Comparison of ENCODE assay signal across 8 cellular contexts in genomic region chr15:59657635-59658125, GRCh38. TPM values are rescaled to one million over a fixed set of nuclear protein-coding genes. Genes with fewer than 3 reads are reported as not detected.
DNase-seq lines count a peak whose midpoint lies in the region; ATAC-seq, FAIRE-seq and TF ChIP-seq lines count a peak whose summit lies in the region.

No MANE protein-coding gene starts in this region.

- H3K9me1 ChIP-seq in K562 (ENCODE audit: control insufficient read depth, insufficient read depth, low read length), result no peaks in the 10 kb centered on the region

- H3K36me3 ChIP-seq in K562 (ENCODE audit: control insufficient read depth, insufficient read depth, low read length), result peaks cover 59% of the 10 kb centered on the region
- peaks cover 68% of the 10 kb centered on the region for H3K36me3 ChIP-seq in mesodermal cell (ENCODE audit: control insufficient read depth, insufficient read depth, low read length)

- 0 out of 2 replicates have a peak, but pooled peaks cover 3% of the 10 kb centered on the region for H4K20me1 ChIP-seq in K562 (replicated peaks; ENCODE audit: control insufficient read depth, insufficient read depth, low read length)

- in situ Hi-C loops in K562 (cut with MboI), result no loop called here

- TF ChIP-seq POLR2A in K562 (conservative IDR thresholded peaks at IDR 0.05), result no peak

- BruUV-seq in K562 (replicated peaks; lab: Mats Ljungman, UMichigan), result no TSS peak

- no peak for TF ChIP-seq EP300 in K562 (IDR thresholded peaks at IDR 0.05; ENCODE audit: low read length)

- FAIRE-seq in K562 (lab: Jason Lieb, UNC), result no peak

- H3K27ac ChIP-seq in K562 (ENCODE audit: extremely low read depth, low read depth, low read length), result peak overlapping the region; percentile 49; the same call in 2 of the 3 replicates
- H3K27ac ChIP-seq in mesodermal cell (ENCODE audit: low read depth, low read length, severe bottlenecking), result no peak overlapping the region

- ATAC-seq in HG03045 (IDR thresholded peaks at IDR 0.05; ENCODE audit: unreplicated experiment) (peak; percentile 2), K562 (peak; percentile 2; the same call in 2 of the 3 replicates)

- H3K4me3 ChIP-seq in GM08714 (ENCODE audit: low read length), result peak overlapping the region; percentile 35; the same call in 1 of the 2 replicates
- H3K4me3 ChIP-seq in K562, result peak overlapping the region; percentile 88
- peak overlapping the region; percentile 83 for H3K4me3 ChIP-seq in mesodermal cell (ENCODE audit: extremely low read depth, insufficient read depth, low read length, poor library complexity, severe bottlenecking)

- peaks cover 46% of the 10 kb centered on the region for H3K79me2 ChIP-seq in K562 (ENCODE audit: control insufficient read depth, insufficient read depth, low read length)

- H3K27me3 ChIP-seq in K562 (ENCODE audit: control insufficient read depth in 2 of 2, insufficient read depth in 2 of 2, low read length in 2 of 2), result no peaks in the 10 kb centered on the region

- CTCF ChIA-PET in K562 (lab: Yijun Ruan, JAX; ENCODE audit: low intra/inter-chr PET ratio), result no interaction called here

- peak overlapping the region; percentile 70 for H2AFZ ChIP-seq in K562 (ENCODE audit: low read depth, low read length)

- no peak for TF ChIP-seq CTCF in K562 (IDR thresholded peaks at IDR 0.05 in 2 of 3, conservative IDR thresholded peaks at IDR 0.05 in 1 of 3; ENCODE audit: insufficient read depth in 2 of 3, low read depth in 1 of 3, low read length in 3 of 3)

- H3K9me3 ChIP-seq in K562 (replicated peaks; ENCODE audit: control insufficient read depth, insufficient read depth, low read depth, low read length) (no peaks in the 10 kb centered on the region), mesodermal cell (ENCODE audit: control insufficient read depth, low read length) (peaks cover 1% of the 10 kb centered on the region)

- H3K9ac ChIP-seq in K562 (ENCODE audit: insufficient read depth in 1 of 2, low read depth in 2 of 2, low read length in 2 of 2), result no peak overlapping the region

- TF ChIP-seq RAD21 in K562 (CRISPR knock-in tag; conservative IDR thresholded peaks at IDR 0.05 in 1 of 2, IDR thresholded peaks at IDR 0.05 in 1 of 2), result no peak

- POLR2A ChIA-PET in K562 (lab: Yijun Ruan, JAX), result interaction anchor here (0.6 to 2.0 kb wide), 12 partner anchors 10 to 753 kb away, joined by 3 to 19 read pairs (median 4); partner anchors contain the start of gene BNIP2

- intact Hi-C loops in K562 (cut with micrococcal nuclease), result no loop called here

- H3K4me1 ChIP-seq in K562 (replicated peaks in 1 of 2; ENCODE audit: control insufficient read depth in 2 of 2, insufficient read depth in 2 of 2, low read length in 2 of 2) (peaks cover 11 to 19% of the 10 kb centered on the region in 2 experiments; a peak in 2 of 5 replicates), mesodermal cell (ENCODE audit: control insufficient read depth, insufficient read depth, low read length, poor library complexity, severe bottlenecking) (no peaks in the 10 kb centered on the region)

- H3K4me2 ChIP-seq in K562 (ENCODE audit: insufficient read depth, low read length), result peak overlapping the region; percentile 84

- 48% methylated on average over 23 of the region's 23 CpGs for WGBS in K562 (ENCODE audit: insufficient coverage, low coverage, missing lambda C conversion rate)
- 79 to 92% methylated on average over 11 to 17 of the region's 23 CpGs for WGBS in mesodermal cell (ENCODE audit: insufficient coverage in 2 of 2), 2 experiments

- DNase-seq in K562 (ENCODE audit: extremely low read depth in 1 of 4, low spot score in 3 of 4) (no peak), NCI-H524 treated with DMSO at 0.1 percent for 48 hours (lab: John Stamatoyannopoulos, UW) (no peak), AG08396 (ENCODE audit: low spot score) (no peak), SIG-M5 treated with dmso at 0.1 percent for 504 hours (lab: John Stamatoyannopoulos, UW; ENCODE audit: unreplicated experiment) (no peak), NCI-H2227 (lab: John Stamatoyannopoulos, UW; ENCODE audit: unreplicated experiment) (no peak)

TF ChIP-seq in K562, 482 proteins besides CTCF, POLR2A, EP300 and RAD21 (continues in another document):
- peak; percentile 7 for TF ChIP-seq POLR2B (IDR thresholded peaks at IDR 0.05; ENCODE audit: low read depth, partially characterized antibody)
- TF ChIP-seq, protein P1, sequence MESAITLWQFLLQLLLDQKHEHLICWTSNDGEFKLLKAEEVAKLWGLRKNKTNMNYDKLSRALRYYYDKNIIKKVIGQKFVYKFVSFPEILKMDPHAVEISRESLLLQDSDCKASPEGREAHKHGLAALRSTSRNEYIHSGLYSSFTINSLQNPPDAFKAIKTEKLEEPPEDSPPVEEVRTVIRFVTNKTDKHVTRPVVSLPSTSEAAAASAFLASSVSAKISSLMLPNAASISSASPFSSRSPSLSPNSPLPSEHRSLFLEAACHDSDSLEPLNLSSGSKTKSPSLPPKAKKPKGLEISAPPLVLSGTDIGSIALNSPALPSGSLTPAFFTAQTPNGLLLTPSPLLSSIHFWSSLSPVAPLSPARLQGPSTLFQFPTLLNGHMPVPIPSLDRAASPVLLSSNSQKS (CRISPR knock-in tag; IDR thresholded peaks at IDR 0.05), result no peak
- TF ChIP-seq TRIM24 (IDR thresholded peaks at IDR 0.05), result peak in 1 of 2 experiments; percentile 54; a peak in 1 of 4 replicates
- TF ChIP-seq MYNN (IDR thresholded peaks at IDR 0.05), result no peak
- no peak for TF ChIP-seq MYNN (CRISPR knock-in tag; IDR thresholded peaks at IDR 0.05)

RNA-seq across cellular contexts. Expression of gene GTF2A2, which starts 0.4 kb away (rescaled TPM):
- 10.7 and 24.3 TPM in 2 replicates for total RNA-seq in K562 (2011; cell fraction: chromatin; rRNA removed; ENCODE audit: low replicate concordance)
- total RNA-seq in K562 (2011; cell fraction: nucleolus; rRNA removed), result 9.5 and 11.7 TPM in 2 replicates
- 17.7 and 36.6 TPM in 2 replicates for total RNA-seq in K562 (2011; cell fraction: nucleoplasm; rRNA removed)
- total RNA-seq in K562 (2014; rRNA removed), result 104 and 128 TPM in 2 replicates
- total RNA-seq in K562 (2014; rRNA removed; fragmentation: Illumina TruSeq; extraction: Trizol), result 173 and 212 TPM in 2 replicates
- 144 and 167 TPM in 2 replicates for total RNA-seq in K562 (2015; rRNA removed; fragmentation: Illumina TruSeq; extraction: Trizol)
- 220 and 237 TPM in 2 replicates for total RNA-seq in K562 (2021)
- polyA plus RNA-seq in K562 (2011; rRNA removed), result 106 and 159 TPM in 2 replicates
- polyA plus RNA-seq in K562 (2011; cell fraction: cytosol; rRNA removed), result 73.3 and 80.2 TPM in 2 replicates
- 32.4 and 47.1 TPM in 2 replicates for polyA plus RNA-seq in K562 (2011; cell fraction: nucleus; rRNA removed)
- polyA plus RNA-seq in K562 (2012), result 118 and 160 TPM in 2 replicates
- polyA plus RNA-seq in K562 (2014; fragmentation: Illumina TruSeq; extraction: Trizol), result 149 and 172 TPM in 2 replicates
- polyA plus RNA-seq in K562 (2014; fragmentation: Nextera tagmentation; extraction: Ambion mirVana), result 100 to 1,000 TPM; 523 to 656 TPM
- polyA plus RNA-seq in K562 (2014; rRNA removed), result 133 TPM in 2 replicates
- polyA minus RNA-seq in K562 (2011; rRNA and poly(A)+ RNA removed), result 30.8 and 33.9 TPM in 2 replicates
- polyA minus RNA-seq in K562 (2011; cell fraction: cytosol; rRNA and poly(A)+ RNA removed), result 15.9 and 44.0 TPM in 2 replicates
- polyA minus RNA-seq in K562 (2011; cell fraction: nucleus; rRNA and poly(A)+ RNA removed), result 12.9 and 18.3 TPM in 2 replicates
- polyA plus RNA-seq in mesodermal cell (2013, experiment 1 of 2), result 115 TPM
- polyA plus RNA-seq in mesodermal cell (2013, experiment 2 of 2), result 141 TPM

RNA-seq across cellular contexts. Expression of gene BNIP2, which starts 31.4 kb away (rescaled TPM):
- total RNA-seq in K562 (2011; cell fraction: chromatin; rRNA removed; ENCODE audit: low replicate concordance), result 33.5 and 119 TPM in 2 replicates
- 18.8 and 20.8 TPM in 2 replicates for total RNA-seq in K562 (2011; cell fraction: nucleolus; rRNA removed)
- total RNA-seq in K562 (2011; cell fraction: nucleoplasm; rRNA removed), result 43.7 and 69.2 TPM in 2 replicates
- 64.5 and 88.0 TPM in 2 replicates for total RNA-seq in K562 (2014; rRNA removed)
- 63.4 and 82.2 TPM in 2 replicates for total RNA-seq in K562 (2014; rRNA removed; fragmentation: Illumina TruSeq; extraction: Trizol)
- 53.2 and 53.7 TPM in 2 replicates for total RNA-seq in K562 (2015; rRNA removed; fragmentation: Illumina TruSeq; extraction: Trizol)
- 38.6 and 46.6 TPM in 2 replicates for total RNA-seq in K562 (2021)
- 26.7 and 44.8 TPM in 2 replicates for polyA plus RNA-seq in K562 (2011; rRNA removed)
- polyA plus RNA-seq in K562 (2011; cell fraction: cytosol; rRNA removed), result 17.8 and 17.9 TPM in 2 replicates
- 16.2 and 18.5 TPM in 2 replicates for polyA plus RNA-seq in K562 (2011; cell fraction: nucleus; rRNA removed)
- 32.3 and 43.9 TPM in 2 replicates for polyA plus RNA-seq in K562 (2012)
- polyA plus RNA-seq in K562 (2014; fragmentation: Illumina TruSeq; extraction: Trizol), result 50.8 and 52.5 TPM in 2 replicates
- 10 to 100 TPM; 19.6 to 22.2 TPM for polyA plus RNA-seq in K562 (2014; fragmentation: Nextera tagmentation; extraction: Ambion mirVana)
- 54.8 and 73.8 TPM in 2 replicates for polyA plus RNA-seq in K562 (2014; rRNA removed)
- 47.9 and 51.4 TPM in 2 replicates for polyA minus RNA-seq in K562 (2011; rRNA and poly(A)+ RNA removed)
- polyA minus RNA-seq in K562 (2011; cell fraction: cytosol; rRNA and poly(A)+ RNA removed), result 27.0 and 32.9 TPM in 2 replicates
- 21.9 and 50.0 TPM in 2 replicates for polyA minus RNA-seq in K562 (2011; cell fraction: nucleus; rRNA and poly(A)+ RNA removed)
- 38.4 TPM for polyA plus RNA-seq in mesodermal cell (2013, experiment 1 of 2)
- 42.2 TPM for polyA plus RNA-seq in mesodermal cell (2013, experiment 2 of 2)

RNA-seq across cellular contexts. Expression of gene GCNT3, which starts 46.1 kb away (rescaled TPM):
- total RNA-seq in K562 (2011; cell fraction: chromatin; rRNA removed; ENCODE audit: low replicate concordance), result not detected in 2 replicates
- total RNA-seq in K562 (2011; cell fraction: nucleolus; rRNA removed), result under 0.01 TPM in 1 of 2 replicates, not detected in the other
- not detected in 2 replicates for total RNA-seq in K562 (2011; cell fraction: nucleoplasm; rRNA removed)
- total RNA-seq in K562 (2014; rRNA removed), result 0.24 TPM in 1 of 2 replicates, not detected in the other
- total RNA-seq in K562 (2014; rRNA removed; fragmentation: Illumina TruSeq; extraction: Trizol), result not detected in 2 replicates
- total RNA-seq in K562 (2015; rRNA removed; fragmentation: Illumina TruSeq; extraction: Trizol), result 0.07 TPM in 1 of 2 replicates, not detected in the other
- 0.11 TPM in 1 of 2 replicates, not detected in the other for total RNA-seq in K562 (2021)
- 0.08 and 0.16 TPM in 2 replicates for polyA plus RNA-seq in K562 (2011; rRNA removed)
- 0.04 TPM in 1 of 2 replicates, not detected in the other for polyA plus RNA-seq in K562 (2011; cell fraction: cytosol; rRNA removed)
- polyA plus RNA-seq in K562 (2011; cell fraction: nucleus; rRNA removed), result 0.07 TPM in 1 of 2 replicates, not detected in the other
- polyA plus RNA-seq in K562 (2012), result 0.11 and 0.13 TPM in 2 replicates
- not detected in 2 replicates for polyA plus RNA-seq in K562 (2014; fragmentation: Illumina TruSeq; extraction: Trizol)
- polyA plus RNA-seq in K562 (2014; fragmentation: Nextera tagmentation; extraction: Ambion mirVana), result under 1 TPM; 0.30 to 0.35 TPM
- polyA plus RNA-seq in K562 (2014; rRNA removed), result not detected in 2 replicates
- 0.46 TPM in 1 of 2 replicates, not detected in the other for polyA minus RNA-seq in K562 (2011; rRNA and poly(A)+ RNA removed)
- not detected in 2 replicates for polyA minus RNA-seq in K562 (2011; cell fraction: cytosol; rRNA and poly(A)+ RNA removed)
- not detected in 2 replicates for polyA minus RNA-seq in K562 (2011; cell fraction: nucleus; rRNA and poly(A)+ RNA removed)
- polyA plus RNA-seq in mesodermal cell (2013, experiment 1 of 2), result not detected
- polyA plus RNA-seq in mesodermal cell (2013, experiment 2 of 2), result not detected

Comparison
In these comparisons a context has a peak if more than half of its experiments do, and no peak if none do; other contexts are left out.
1. H3K4me3 ChIP-seq: peak in every context shown above with its lines; median percentile 88 in K562; 83 in mesodermal cell; 35 in GM08714.